Comparison of ENCODE assay signal across 21 cellular contexts in the genomic region with DNA sequence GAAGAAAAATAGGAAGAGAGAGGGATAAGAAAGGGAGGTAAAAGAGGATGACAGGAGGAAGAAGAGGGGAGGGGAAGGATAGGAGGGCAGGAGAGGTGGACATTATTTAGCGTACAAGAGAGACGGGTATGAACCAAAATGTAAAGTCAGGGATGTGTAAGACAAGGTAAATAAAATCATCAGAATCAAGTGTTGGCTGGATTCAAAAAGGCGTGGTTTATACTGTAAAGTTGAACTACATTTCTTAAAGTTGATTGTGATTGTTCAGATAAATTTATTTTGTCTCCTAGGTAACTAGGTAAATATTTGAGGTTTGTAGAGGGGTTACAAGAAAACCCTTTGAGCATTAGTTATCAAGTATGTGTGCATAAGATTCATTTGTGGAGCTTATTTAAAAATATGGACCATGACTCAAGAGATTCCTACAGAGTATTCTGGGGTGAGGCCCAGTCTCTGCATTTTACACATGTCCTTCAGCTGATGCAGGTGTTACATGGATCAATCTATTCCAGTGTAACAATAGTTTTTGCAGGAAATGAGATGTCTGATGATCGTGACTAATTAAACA.
"Had no signal": no experiment of that assay in that cellular context is flagged by ENCODE, and none has a peak within 500 bp of the region (broad histone marks: within the 10 kb centered on the region; RNA-seq: fewer than 3 reads in every experiment).

No MANE protein-coding gene starts in this region.

- H3K4me3 ChIP-seq: gastrocnemius medialis, prostate gland, skin epidermis, thoracic aorta, tibial nerve, upper lobe of right lung, uterus had no signal

- H3K27ac ChIP-seq: gastrocnemius medialis, prostate gland, skin epidermis, thoracic aorta, tibial nerve, upper lobe of right lung, uterus had no signal

- H3K27me3 ChIP-seq: gastrocnemius medialis, tibial nerve, upper lobe of right lung, uterus had no signal

- H3K36me3 ChIP-seq: gastrocnemius medialis, prostate gland, thoracic aorta, tibial nerve, upper lobe of right lung, uterus had no signal

- H3K4me1 ChIP-seq: gastrocnemius medialis, prostate gland, tibial nerve, upper lobe of right lung, uterus had no signal

- ATAC-seq: effector memory CD8-positive, alpha-beta T cell; gastrocnemius medialis; naive thymus-derived CD4-positive, alpha-beta T cell; right cardiac atrium; stimulated activated naive B cell treated with anti-CD40 and anti-IgM and Interleukin-4, amounts not matched to agents 10 μg/mL and 1 μg/mL and 100 μg/mL, for 72 hours; upper lobe of right lung had no signal

- H3K9me3 ChIP-seq: gastrocnemius medialis, prostate gland, thoracic aorta, tibial nerve, upper lobe of right lung, uterus had no signal

- DNase-seq: cortex of kidney; effector memory CD8-positive, alpha-beta T cell; gastrocnemius medialis; head of caudate nucleus; mesendoderm; midbrain; naive thymus-derived CD4-positive, alpha-beta T cell; nephron progenitor cell; nucleus accumbens; right cardiac atrium; stimulated activated CD4-positive, alpha-beta T cell treated with anti-CD3 and anti-CD28 coated beads, Interleukin-15, amount 100 ng/mL, for 24 hours; stimulated activated CD4-positive, alpha-beta T cell treated with anti-CD3 and anti-CD28 coated beads, Interleukin-2, amount 100 ng/mL, for 48 hours; stimulated activated naive B cell treated with anti-CD40 and anti-IgM and Interleukin-4, amounts not matched to agents 10 μg/mL and 1 μg/mL and 100 μg/mL, for 72 hours; upper lobe of right lung; uterus had no signal

- FAIRE-seq: endometrium, keratinocyte had no signal
